8 cellular contexts compared by ENCODE assay signal in the genomic region with DNA sequence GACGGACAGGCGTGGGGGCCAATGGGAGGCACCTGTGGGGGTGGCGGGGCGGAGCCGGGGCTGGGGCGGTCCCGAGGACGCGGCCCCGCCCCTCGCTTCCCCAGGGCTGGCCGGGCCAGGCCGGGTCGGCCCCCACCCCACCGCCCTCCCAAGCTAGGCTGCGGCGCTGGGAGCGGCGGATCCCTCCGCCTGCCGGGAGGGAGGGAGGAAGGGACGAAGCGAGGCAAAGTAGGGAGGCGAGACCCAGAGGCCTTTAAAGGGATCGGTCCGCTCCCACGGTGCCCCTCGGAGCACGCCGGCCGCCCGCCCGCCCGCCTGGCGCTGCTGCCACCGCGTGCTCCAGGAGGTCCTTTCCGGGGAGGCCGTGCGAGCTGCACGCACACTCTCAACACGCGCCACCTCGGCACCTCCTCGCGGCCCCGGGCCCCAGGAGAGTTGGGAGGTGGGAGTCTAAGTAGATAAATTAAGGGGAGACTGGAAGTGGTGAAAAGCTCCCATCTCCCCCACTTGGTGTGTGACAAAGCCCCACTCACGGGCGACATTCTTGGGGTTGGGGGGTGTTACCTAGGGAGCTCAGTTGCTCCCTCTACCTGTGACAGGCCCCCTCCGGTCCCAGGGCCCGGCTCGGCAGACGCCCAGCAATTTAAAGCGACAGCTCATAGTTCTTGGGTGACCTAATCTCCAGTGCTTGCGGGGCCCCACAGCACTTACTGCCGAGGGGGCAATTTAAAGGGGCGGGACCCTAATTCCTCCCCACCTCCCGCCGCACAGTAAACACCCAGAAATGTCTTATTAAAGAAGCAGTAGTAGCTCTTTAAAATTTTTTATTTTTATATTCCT. TPM values are rescaled to one million over a fixed set of nuclear protein-coding genes. Genes with fewer than 3 reads are reported as not detected.
DNase-seq lines count a peak whose midpoint lies in the region; ATAC-seq and TF ChIP-seq lines count a peak whose summit lies in the region.

No MANE protein-coding gene starts in this region.

- H3K4me1 Mint-ChIP-seq in WTC11: peaks cover 70% of the 10 kb centered on the region

- ATAC-seq in GM18907 (IDR thresholded peaks at IDR 0.05; ENCODE audit: unreplicated experiment) (peak; percentile 50), HG03175 (IDR thresholded peaks at IDR 0.05; ENCODE audit: unreplicated experiment) (peak; percentile 56), WTC11 (peak; percentile 65)

- TF ChIP-seq CTCF in WTC11 (IDR thresholded peaks at IDR 0.05): no peak
- TF ChIP-seq CTCF in cardiac fibroblast (IDR thresholded peaks at IDR 0.05; ENCODE audit: low read depth, low read length): peak; percentile 39

- CTCF ChIA-PET in WTC11 (lab: Charles Lee): interaction anchor here (0.6 to 6.4 kb wide), 35 partner anchors 8 to 509 kb away, joined by 3 to 142 read pairs (median 4); a partner anchor contains a TSS

- peak overlapping the region; percentile 95 to 99 for H3K4me3 ChIP-seq in cardiac fibroblast (replicated peaks in 1 of 2; ENCODE audit: low read depth in 2 of 2, low read length in 2 of 2)

- H3K36me3 Mint-ChIP-seq in WTC11: no peaks in the 10 kb centered on the region

- H3K9me3 Mint-ChIP-seq in WTC11: no peaks in the 10 kb centered on the region

- H3K4me3 Mint-ChIP-seq in WTC11: peak overlapping the region; percentile 83

- H3K27me3 Mint-ChIP-seq in WTC11 (ENCODE audit: low read depth): peaks cover 13% of the 10 kb centered on the region

- H3K27ac Mint-ChIP-seq in WTC11: peak overlapping the region; percentile 36; the same call in 1 of the 2 replicates

- DNase-seq in AG08396 (ENCODE audit: low spot score) (peak; percentile 98), NCI-H2227 treated with DMSO at 0.1 percent for 48 hours (lab: John Stamatoyannopoulos, UW) (peak; percentile 91), WTC11 (ENCODE audit: low spot score) (peak; percentile 89), cardiac fibroblast (ENCODE audit: low read depth in 2 of 2) (peak; percentile 96 to 99), iris pigment epithelial cell (ENCODE audit: low read depth) (peak; percentile 97)
- DNase-seq in stimulated activated CD4-positive, alpha-beta T cell treated with anti-CD3 and anti-CD28 coated beads, Interleukin-12 subunit alpha, Interleukin-12 subunit beta, amount 100 ng/mL, for 24 hours (ENCODE audit: low read depth in 2 of 2): peak; percentile 86 to 87

- POLR2A ChIA-PET in WTC11 (lab: Charles Lee): interaction anchor here (0.6 to 2.2 kb wide), 18 partner anchors 9 to 218 kb away, joined by 3 to 29 read pairs (median 4); a partner anchor contains a TSS

TF ChIP-seq in WTC11, 78 proteins besides CTCF, POLR2A, EP300 and RAD21 (continues in another document):
- TF ChIP-seq, protein P1, sequence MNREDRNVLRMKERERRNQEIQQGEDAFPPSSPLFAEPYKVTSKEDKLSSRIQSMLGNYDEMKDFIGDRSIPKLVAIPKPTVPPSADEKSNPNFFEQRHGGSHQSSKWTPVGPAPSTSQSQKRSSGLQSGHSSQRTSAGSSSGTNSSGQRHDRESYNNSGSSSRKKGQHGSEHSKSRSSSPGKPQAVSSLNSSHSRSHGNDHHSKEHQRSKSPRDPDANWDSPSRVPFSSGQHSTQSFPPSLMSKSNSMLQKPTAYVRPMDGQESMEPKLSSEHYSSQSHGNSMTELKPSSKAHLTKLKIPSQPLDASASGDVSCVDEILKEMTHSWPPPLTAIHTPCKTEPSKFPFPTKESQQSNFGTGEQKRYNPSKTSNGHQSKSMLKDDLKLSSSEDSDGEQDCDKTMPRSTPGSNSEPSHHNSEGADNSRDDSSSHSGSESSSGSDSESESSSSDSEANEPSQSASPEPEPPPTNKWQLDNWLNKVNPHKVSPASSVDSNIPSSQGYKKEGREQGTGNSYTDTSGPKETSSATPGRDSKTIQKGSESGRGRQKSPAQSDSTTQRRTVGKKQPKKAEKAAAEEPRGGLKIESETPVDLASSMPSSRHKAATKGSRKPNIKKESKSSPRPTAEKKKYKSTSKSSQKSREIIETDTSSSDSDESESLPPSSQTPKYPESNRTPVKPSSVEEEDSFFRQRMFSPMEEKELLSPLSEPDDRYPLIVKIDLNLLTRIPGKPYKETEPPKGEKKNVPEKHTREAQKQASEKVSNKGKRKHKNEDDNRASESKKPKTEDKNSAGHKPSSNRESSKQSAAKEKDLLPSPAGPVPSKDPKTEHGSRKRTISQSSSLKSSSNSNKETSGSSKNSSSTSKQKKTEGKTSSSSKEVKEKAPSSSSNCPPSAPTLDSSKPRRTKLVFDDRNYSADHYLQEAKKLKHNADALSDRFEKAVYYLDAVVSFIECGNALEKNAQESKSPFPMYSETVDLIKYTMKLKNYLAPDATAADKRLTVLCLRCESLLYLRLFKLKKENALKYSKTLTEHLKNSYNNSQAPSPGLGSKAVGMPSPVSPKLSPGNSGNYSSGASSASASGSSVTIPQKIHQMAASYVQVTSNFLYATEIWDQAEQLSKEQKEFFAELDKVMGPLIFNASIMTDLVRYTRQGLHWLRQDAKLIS (CRISPR knock-in tag; IDR thresholded peaks at IDR 0.05; ENCODE audit: borderline replicate concordance): no peak
- TF ChIP-seq, protein P2, sequence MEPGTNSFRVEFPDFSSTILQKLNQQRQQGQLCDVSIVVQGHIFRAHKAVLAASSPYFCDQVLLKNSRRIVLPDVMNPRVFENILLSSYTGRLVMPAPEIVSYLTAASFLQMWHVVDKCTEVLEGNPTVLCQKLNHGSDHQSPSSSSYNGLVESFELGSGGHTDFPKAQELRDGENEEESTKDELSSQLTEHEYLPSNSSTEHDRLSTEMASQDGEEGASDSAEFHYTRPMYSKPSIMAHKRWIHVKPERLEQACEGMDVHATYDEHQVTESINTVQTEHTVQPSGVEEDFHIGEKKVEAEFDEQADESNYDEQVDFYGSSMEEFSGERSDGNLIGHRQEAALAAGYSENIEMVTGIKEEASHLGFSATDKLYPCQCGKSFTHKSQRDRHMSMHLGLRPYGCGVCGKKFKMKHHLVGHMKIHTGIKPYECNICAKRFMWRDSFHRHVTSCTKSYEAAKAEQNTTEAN (CRISPR knock-in tag; IDR thresholded peaks at IDR 0.05): peak; percentile 82; the same call in 1 of the 2 replicates
- TF ChIP-seq ZNF416 (CRISPR knock-in tag; IDR thresholded peaks at IDR 0.05) (peak; percentile 76; the same call in 1 of the 2 replicates), CBFB (CRISPR knock-in tag; IDR thresholded peaks at IDR 0.05; ENCODE audit: low read depth) (no peak), ZNF138 (CRISPR knock-in tag; conservative IDR thresholded peaks at IDR 0.05) (no peak), NFE2L1 (CRISPR knock-in tag; IDR thresholded peaks at IDR 0.05) (peak; percentile 58), ETV6 (CRISPR knock-in tag; IDR thresholded peaks at IDR 0.05) (peak; percentile 68; the same call in 1 of the 2 replicates), ZBTB21 (CRISPR knock-in tag; IDR thresholded peaks at IDR 0.05; ENCODE audit: borderline replicate concordance) (peak; percentile 46; the same call in 1 of the 2 replicates), SP1 (CRISPR knock-in tag; conservative IDR thresholded peaks at IDR 0.05) (peak; percentile 89), TCF7 (CRISPR knock-in tag; IDR thresholded peaks at IDR 0.05; ENCODE audit: low read depth) (peak; percentile 55; the same call in 1 of the 2 replicates), GABPB1 (CRISPR knock-in tag; IDR thresholded peaks at IDR 0.05) (0 out of 2 replicates have a peak, but pooled peaks have one; percentile 18), NR1H2 (CRISPR knock-in tag; IDR thresholded peaks at IDR 0.05) (no peak)
- TF ChIP-seq, protein P3, sequence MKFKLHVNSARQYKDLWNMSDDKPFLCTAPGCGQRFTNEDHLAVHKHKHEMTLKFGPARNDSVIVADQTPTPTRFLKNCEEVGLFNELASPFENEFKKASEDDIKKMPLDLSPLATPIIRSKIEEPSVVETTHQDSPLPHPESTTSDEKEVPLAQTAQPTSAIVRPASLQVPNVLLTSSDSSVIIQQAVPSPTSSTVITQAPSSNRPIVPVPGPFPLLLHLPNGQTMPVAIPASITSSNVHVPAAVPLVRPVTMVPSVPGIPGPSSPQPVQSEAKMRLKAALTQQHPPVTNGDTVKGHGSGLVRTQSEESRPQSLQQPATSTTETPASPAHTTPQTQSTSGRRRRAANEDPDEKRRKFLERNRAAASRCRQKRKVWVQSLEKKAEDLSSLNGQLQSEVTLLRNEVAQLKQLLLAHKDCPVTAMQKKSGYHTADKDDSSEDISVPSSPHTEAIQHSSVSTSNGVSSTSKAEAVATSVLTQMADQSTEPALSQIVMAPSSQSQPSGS (CRISPR knock-in tag; IDR thresholded peaks at IDR 0.05; ENCODE audit: borderline replicate concordance, low read depth): no peak
- TF ChIP-seq, protein P4, sequence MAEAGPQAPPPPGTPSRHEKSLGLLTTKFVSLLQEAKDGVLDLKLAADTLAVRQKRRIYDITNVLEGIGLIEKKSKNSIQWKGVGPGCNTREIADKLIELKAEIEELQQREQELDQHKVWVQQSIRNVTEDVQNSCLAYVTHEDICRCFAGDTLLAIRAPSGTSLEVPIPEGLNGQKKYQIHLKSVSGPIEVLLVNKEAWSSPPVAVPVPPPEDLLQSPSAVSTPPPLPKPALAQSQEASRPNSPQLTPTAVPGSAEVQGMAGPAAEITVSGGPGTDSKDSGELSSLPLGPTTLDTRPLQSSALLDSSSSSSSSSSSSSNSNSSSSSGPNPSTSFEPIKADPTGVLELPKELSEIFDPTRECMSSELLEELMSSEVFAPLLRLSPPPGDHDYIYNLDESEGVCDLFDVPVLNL (CRISPR knock-in tag; IDR thresholded peaks at IDR 0.05; ENCODE audit: borderline replicate concordance, low read depth): no peak
- TF ChIP-seq, protein P5, sequence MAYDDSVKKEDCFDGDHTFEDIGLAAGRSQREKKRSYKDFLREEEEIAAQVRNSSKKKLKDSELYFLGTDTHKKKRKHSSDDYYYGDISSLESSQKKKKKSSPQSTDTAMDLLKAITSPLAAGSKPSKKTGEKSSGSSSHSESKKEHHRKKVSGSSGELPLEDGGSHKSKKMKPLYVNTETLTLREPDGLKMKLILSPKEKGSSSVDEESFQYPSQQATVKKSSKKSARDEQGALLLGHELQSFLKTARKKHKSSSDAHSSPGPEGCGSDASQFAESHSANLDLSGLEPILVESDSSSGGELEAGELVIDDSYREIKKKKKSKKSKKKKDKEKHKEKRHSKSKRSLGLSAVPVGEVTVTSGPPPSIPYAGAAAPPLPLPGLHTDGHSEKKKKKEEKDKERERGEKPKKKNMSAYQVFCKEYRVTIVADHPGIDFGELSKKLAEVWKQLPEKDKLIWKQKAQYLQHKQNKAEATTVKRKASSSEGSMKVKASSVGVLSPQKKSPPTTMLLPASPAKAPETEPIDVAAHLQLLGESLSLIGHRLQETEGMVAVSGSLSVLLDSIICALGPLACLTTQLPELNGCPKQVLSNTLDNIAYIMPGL (CRISPR knock-in tag; IDR thresholded peaks at IDR 0.05): peak; percentile 75; the same call in 1 of the 2 replicates

RNA-seq across cellular contexts. Expression of a gene that starts 0.5 kb away (rescaled TPM):
- 20.6 to 24.1 TPM (median 24.0 TPM) in 3 replicates for total RNA-seq in WTC11 (2021)

Comparison
In these comparisons a context has a peak if more than half of its experiments do, and no peak if none do; other contexts are left out.
1. Peak in every context shown above with its lines: DNase-seq, ATAC-seq and H3K4me3 ChIP-seq.